Comparison of ENCODE assay signal across 8 cellular contexts in the genomic region with DNA sequence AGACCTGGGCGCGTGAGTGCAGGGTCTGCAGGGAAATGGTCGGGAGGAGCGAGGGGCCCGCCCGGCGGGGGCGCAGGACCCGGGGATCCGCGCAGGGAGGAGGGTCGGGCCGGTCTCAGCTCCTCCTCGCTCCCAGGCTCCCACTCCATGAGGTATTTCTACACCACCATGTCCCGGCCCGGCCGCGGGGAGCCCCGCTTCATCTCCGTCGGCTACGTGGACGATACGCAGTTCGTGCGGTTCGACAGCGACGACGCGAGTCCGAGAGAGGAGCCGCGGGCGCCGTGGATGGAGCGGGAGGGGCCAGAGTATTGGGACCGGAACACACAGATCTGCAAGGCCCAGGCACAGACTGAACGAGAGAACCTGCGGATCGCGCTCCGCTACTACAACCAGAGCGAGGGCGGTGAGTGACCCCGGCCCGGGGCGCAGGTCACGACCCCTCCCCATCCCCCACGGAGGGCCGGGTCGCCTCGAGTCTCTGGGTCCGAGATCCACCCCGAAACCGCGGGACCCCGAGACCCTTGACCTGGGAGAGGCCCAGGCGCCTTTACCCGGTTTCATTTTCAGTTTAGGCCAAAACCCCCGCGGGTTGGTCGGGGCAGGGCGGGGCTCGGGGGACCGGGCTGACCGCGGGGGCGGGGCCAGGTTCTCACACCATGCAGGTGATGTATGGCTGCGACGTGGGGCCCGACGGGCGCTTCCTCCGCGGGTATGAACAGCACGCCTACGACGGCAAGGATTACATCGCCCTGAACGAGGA. TPM values are rescaled to one million over a fixed set of nuclear protein-coding genes. Genes with fewer than 3 reads are reported as not detected.
A peak's percentile ranks its signal among the peaks of the same experiment; 100 is the strongest.
DNase-seq lines count a peak whose midpoint lies in the region; ATAC-seq, FAIRE-seq and TF ChIP-seq lines count a peak whose summit lies in the region.

No MANE protein-coding gene starts in this region.

- peak overlapping the region; percentile 91 for H3K27ac Mint-ChIP-seq in activated naive CD4-positive, alpha-beta T cell treated with anti-CD3 and anti-CD28 coated beads for 36 hours
- no peak overlapping the region for H3K27ac Mint-ChIP-seq in glutamatergic neuron (ENCODE audit: unreplicated experiment)

- no peaks in the 10 kb centered on the region for H3K36me3 ChIP-seq in Peyer's patch
- no peaks in the 10 kb centered on the region for H3K36me3 ChIP-seq in pancreas
- no peaks in the 10 kb centered on the region for H3K36me3 ChIP-seq in thyroid gland

- TF ChIP-seq CTCF in Peyer's patch (IDR thresholded peaks at IDR 0.05) = no peak
- TF ChIP-seq CTCF in glutamatergic neuron (IDR thresholded peaks at IDR 0.05; ENCODE audit: partially characterized antibody, unreplicated experiment) = no peak
- no peak for TF ChIP-seq CTCF in pancreas (IDR thresholded peaks at IDR 0.05)
- no peak for TF ChIP-seq CTCF in thyroid gland (IDR thresholded peaks at IDR 0.05)

- peaks cover 10% of the 10 kb centered on the region for H3K9me3 Mint-ChIP-seq in activated naive CD4-positive, alpha-beta T cell treated with anti-CD3 and anti-CD28 coated beads for 36 hours
- peaks cover 6% of the 10 kb centered on the region for H3K9me3 Mint-ChIP-seq in glutamatergic neuron (ENCODE audit: unreplicated experiment)

- H3K27me3 Mint-ChIP-seq in activated naive CD4-positive, alpha-beta T cell treated with anti-CD3 and anti-CD28 coated beads for 36 hours (ENCODE audit: low read depth) = no peaks in the 10 kb centered on the region
- peaks cover 17% of the 10 kb centered on the region for H3K27me3 Mint-ChIP-seq in glutamatergic neuron (ENCODE audit: unreplicated experiment)

- DNase-seq in NCI-H146 (lab: John Stamatoyannopoulos, UW) = peak; percentile 53
- no peak for DNase-seq in NCI-H146 treated with DMSO at 0.1 percent for 48 hours (lab: John Stamatoyannopoulos, UW; ENCODE audit: unreplicated experiment)
- peak in 2 of 3 donors; percentile 83 to 97 for DNase-seq in Peyer's patch
- DNase-seq in activated naive CD4-positive, alpha-beta T cell treated with anti-CD3 and anti-CD28 coated beads for 36 hours = peak; percentile 87
- peak; percentile 39 for DNase-seq in glutamatergic neuron
- DNase-seq in pancreas = peak; percentile 79 to 91 (median 86)
- DNase-seq in thyroid gland = peak; percentile 66 to 89

- H3K36me3 Mint-ChIP-seq in activated naive CD4-positive, alpha-beta T cell treated with anti-CD3 and anti-CD28 coated beads for 36 hours (ENCODE audit: low read depth) = peaks cover 11% of the 10 kb centered on the region
- peaks cover 3% of the 10 kb centered on the region for H3K36me3 Mint-ChIP-seq in glutamatergic neuron (ENCODE audit: unreplicated experiment)

- 0 to 2% methylated on average over 32 to 79 of the region's 81 CpGs for WGBS in pancreas, 2 donors
- no CpG with 5 or more reads among the region's 81 CpGs for WGBS in thyroid gland, 2 donors

- peaks cover 0 to 5% (median 0%) of the 10 kb centered on the region in 4 donors for H3K4me1 ChIP-seq in Peyer's patch
- H3K4me1 ChIP-seq in pancreas = no peaks in the 10 kb centered on the region
- peaks cover 0 to 10% of the 10 kb centered on the region in 2 donors for H3K4me1 ChIP-seq in thyroid gland

- ATAC-seq in HG02852 (IDR thresholded peaks at IDR 0.05; ENCODE audit: unreplicated experiment) (peak; percentile 73), pancreas (peak; percentile 84 to 92 (median 88))

- CTCF ChIA-PET in activated naive CD4-positive, alpha-beta T cell treated with anti-CD3 and anti-CD28 coated beads for 36 hours (lab: Charles Lee) = no interaction called here

- H3K4me3 Mint-ChIP-seq in activated naive CD4-positive, alpha-beta T cell treated with anti-CD3 and anti-CD28 coated beads for 36 hours = peak overlapping the region; percentile 80
- H3K4me3 Mint-ChIP-seq in glutamatergic neuron (ENCODE audit: unreplicated experiment) = peak overlapping the region; percentile 73

- peak overlapping the region in 3 of 4 donors; percentile 90 to 99 (median 91) for H3K27ac ChIP-seq in Peyer's patch
- peak overlapping the region; percentile 71 to 92 (median 81) for H3K27ac ChIP-seq in pancreas
- H3K27ac ChIP-seq in thyroid gland = peak overlapping the region in 2 of 3 donors; percentile 96 to 97

- H3K27me3 ChIP-seq in Peyer's patch (no peaks in the 10 kb centered on the region), pancreas (no peaks in the 10 kb centered on the region), thyroid gland (no peaks in the 10 kb centered on the region)

- H3K4me3 ChIP-seq in Peyer's patch (peak overlapping the region in 3 of 4 donors; percentile 62 to 92 (median 64)), pancreas (peak overlapping the region; percentile 42 to 63 (median 52)), thyroid gland (replicated peaks in 1 of 3) (peak overlapping the region in 2 of 3 donors; percentile 58 to 71)

- H3K4me1 Mint-ChIP-seq in activated naive CD4-positive, alpha-beta T cell treated with anti-CD3 and anti-CD28 coated beads for 36 hours (ENCODE audit: low read depth) = peaks cover 12% of the 10 kb centered on the region
- no peaks in the 10 kb centered on the region for H3K4me1 Mint-ChIP-seq in glutamatergic neuron (ENCODE audit: low read depth, unreplicated experiment)

- intact Hi-C loops in activated naive CD4-positive, alpha-beta T cell treated with anti-CD3 and anti-CD28 coated beads for 36 hours (cut with micrococcal nuclease) = loop anchor here (1.0 to 5.0 kb wide), 3 partner anchors 39 to 174 kb away; partner anchors contain the start of genes HLA-A and POLR1H
- intact Hi-C loops in pancreas (cut with DNase I) = no loop called here
- intact Hi-C loops in thyroid gland (cut with DNase I) = loop anchor here (5.0 kb wide), 1 partner anchor 84 kb away; no protein-coding TSS in a partner anchor

- TF ChIP-seq POLR2A in Peyer's patch (IDR thresholded peaks at IDR 0.05) = peak in 1 of 2 donors; percentile 50
- no peak for TF ChIP-seq POLR2A in thyroid gland (IDR thresholded peaks at IDR 0.05)

- H3K9me3 ChIP-seq in Peyer's patch = no peaks in the 10 kb centered on the region
- H3K9me3 ChIP-seq in pancreas = no peaks in the 10 kb centered on the region
- H3K9me3 ChIP-seq in thyroid gland = no peaks in the 10 kb centered on the region

- no peak for FAIRE-seq in pancreas (lab: Jason Lieb, UNC)

RNA-seq across cellular contexts. Expression of gene HLA-A, which starts 54.3 kb away (rescaled TPM):
- total RNA-seq in Peyer's patch = 1,000 to 10,000 TPM in 3 of 4 donors, 100 to 1,000 TPM in 1; 296 to 1,668 (median 1,428) TPM
- total RNA-seq in activated naive CD4-positive, alpha-beta T cell treated with anti-CD3 and anti-CD28 coated beads for 36 hours = 1,000 to 10,000 TPM; 1,509 to 1,515 TPM
- total RNA-seq in glutamatergic neuron (ENCODE audit: unreplicated experiment) = 60.2 TPM
- total RNA-seq in pancreas = 100 to 1,000 TPM in 2 of 6 donors, 10 to 100 TPM in 4; 63.7 to 374 (median 79.2) TPM
- polyA plus RNA-seq in pancreas = 100 to 1,000 TPM; 220 to 350 TPM
- 100 to 1,000 TPM; 398 to 842 (median 578) TPM for total RNA-seq in thyroid gland

Comparison
In these comparisons a context has a peak if more than half of its experiments do, and no peak if none do; other contexts are left out.
1. intact Hi-C loops: an anchor here in activated naive CD4-positive, alpha-beta T cell treated with anti-CD3 and anti-CD28 coated beads for 36 hours (1.0 to 5.0 kb wide) and thyroid gland (5.0 kb wide); none called in pancreas.